9 cellular contexts compared by ENCODE assay signal in genomic region chr2:112784199-112785189, GRCh38. TPM values are rescaled to one million over a fixed set of nuclear protein-coding genes. Genes with fewer than 3 reads are reported as not detected.
A peak's percentile ranks its signal among the peaks of the same experiment; 100 is the strongest.
DNase-seq lines count a peak whose midpoint lies in the region; ATAC-seq, FAIRE-seq and TF ChIP-seq lines count a peak whose summit lies in the region.
"Had no signal": no experiment of that assay in that cellular context is flagged by ENCODE, and none has a peak within 500 bp of the region (broad histone marks: within the 10 kb centered on the region; RNA-seq: fewer than 3 reads in every experiment).

Gene IL1A, minus strand, starts transcription at chr2:112784493. Its CDS starts 723 bp downstream, at chr2:112783770.

- H3K4me2 ChIP-seq in keratinocyte (ENCODE audit: control insufficient read depth, extremely low read depth, insufficient read depth, low read depth, low read length) = peak within 1 kb of the TSS; percentile 94

- DNase-seq in AG08396 (ENCODE audit: low spot score) (peak; percentile 50), keratinocyte (ENCODE audit: low read depth, low spot score) (no peak), sigmoid colon (no peak)
- DNase-seq in activated CD8-positive, alpha-beta memory T cell treated with anti-CD3 and anti-CD28 coated beads, Interleukin-2, amount 50 U/mL, for 4 hours = no peak
- DNase-seq: activated CD8-positive, alpha-beta memory T cell treated with anti-CD3 and anti-CD28 coated beads, Interleukin-2, amount 50 U/mL, for 48 hours had no signal

- TF ChIP-seq CTCF in WI38 (IDR thresholded peaks at IDR 0.05; ENCODE audit: low read depth, low read length) = no peak
- no peak for TF ChIP-seq CTCF in keratinocyte (optimal IDR thresholded peaks at IDR 0.05 in 1 of 3, IDR thresholded peaks at IDR 0.05 in 1 of 3, conservative IDR thresholded peaks at IDR 0.05 in 1 of 3; ENCODE audit: extremely low read depth in 1 of 3, insufficient read depth in 2 of 3, low read length in 3 of 3)
- no peak for TF ChIP-seq CTCF in sigmoid colon (IDR thresholded peaks at IDR 0.05)

- WGBS in sigmoid colon, 2 donors = 27 to 49% methylated on average over 13 of the region's 13 CpGs

- H3K27ac ChIP-seq in keratinocyte (ENCODE audit: control insufficient read depth, insufficient read depth, low read length) = peak within 1 kb of the TSS; percentile 97
- no peak within 1 kb of the TSS for H3K27ac ChIP-seq in sigmoid colon

- peaks cover 46% of the 10 kb centered on the region for H3K79me2 ChIP-seq in keratinocyte (ENCODE audit: control insufficient read depth, insufficient read depth, low read length)

- H3K36me3 ChIP-seq in keratinocyte (ENCODE audit: control insufficient read depth in 2 of 2, extremely low read depth in 1 of 2, insufficient read depth in 2 of 2, low read length in 2 of 2) = peaks cover 18 to 35% of the 10 kb centered on the region in 2 experiments
- H3K36me3 ChIP-seq in sigmoid colon = no peaks in the 10 kb centered on the region

- no peak within 1 kb of the TSS for H2AFZ ChIP-seq in keratinocyte (ENCODE audit: control insufficient read depth, low read length)

- H3K4me3 ChIP-seq in WI38 (ENCODE audit: low read depth, low read length) (peak within 1 kb of the TSS; percentile 27), keratinocyte (ENCODE audit: control insufficient read depth in 2 of 3, extremely low read depth in 1 of 3, insufficient read depth in 2 of 3, low read depth in 1 of 3, low read length in 3 of 3) (peak within 1 kb of the TSS; percentile 70 to 83 (median 79)), sigmoid colon (no peak within 1 kb of the TSS)

- no peaks in the 10 kb centered on the region for H3K9me1 ChIP-seq in keratinocyte (ENCODE audit: control insufficient read depth, extremely low read depth, insufficient read depth, low read length)

- dilution Hi-C loops in keratinocyte (cut with MboI; ENCODE audit: extremely low pct_ligation_motif_present, low sequenced_read_pairs) = no loop called here

- TF ChIP-seq POLR2A in sigmoid colon (IDR thresholded peaks at IDR 0.05) = no peak

- H4K20me1 ChIP-seq in keratinocyte (ENCODE audit: control insufficient read depth, extremely low read depth, insufficient read depth, low read length) = no peaks in the 10 kb centered on the region

- intact Hi-C loops in sigmoid colon (cut with DNase I) = no loop called here

- H3K9ac ChIP-seq in keratinocyte (ENCODE audit: control insufficient read depth, extremely low read depth, insufficient read depth, low read length) = peak within 1 kb of the TSS; percentile 85

- H3K4me1 ChIP-seq in keratinocyte (ENCODE audit: control insufficient read depth, extremely low read depth, insufficient read depth, low read length) (peaks cover 51% of the 10 kb centered on the region), sigmoid colon (no peaks in the 10 kb centered on the region)

- ATAC-seq in HG02678 (IDR thresholded peaks at IDR 0.05; ENCODE audit: unreplicated experiment) (peak; percentile 29), GM18511 (IDR thresholded peaks at IDR 0.05; ENCODE audit: unreplicated experiment) (no peak), GM21723 (IDR thresholded peaks at IDR 0.05; ENCODE audit: unreplicated experiment) (no peak)

- TF ChIP-seq EP300 in sigmoid colon (IDR thresholded peaks at IDR 0.05) = no peak

- no peaks in the 10 kb centered on the region for H3K9me3 ChIP-seq in keratinocyte (ENCODE audit: control insufficient read depth, low read depth, low read length)
- H3K9me3 ChIP-seq in sigmoid colon = no peaks in the 10 kb centered on the region

- H3K27me3 ChIP-seq in keratinocyte (ENCODE audit: control insufficient read depth, extremely low read depth, insufficient read depth, low read length) (no peaks in the 10 kb centered on the region), sigmoid colon (no peaks in the 10 kb centered on the region)

- FAIRE-seq in keratinocyte (lab: Jason Lieb, UNC) = peak; percentile 93

RNA-seq across cellular contexts. Expression of gene IL1A, which starts in this region (rescaled TPM):
- polyA plus RNA-seq in keratinocyte (146 to 269 TPM (median 240 TPM) in 3 replicates), sigmoid colon (under 1 TPM in 2 of 3 donors, not detected in 1; 0.46 to 0.73 TPM)
- 121 TPM for polyA plus RNA-seq in keratinocyte (2011; ENCODE audit: low read depth)
- 145 and 292 TPM in 2 replicates for polyA plus RNA-seq in keratinocyte (2011; cell fraction: cytosol; rRNA removed)
- polyA plus RNA-seq in keratinocyte (2011; cell fraction: nucleus; rRNA removed) = 339 and 358 TPM in 2 replicates
- 118 and 151 TPM in 2 replicates for polyA plus RNA-seq in keratinocyte (2012; ENCODE audit: low replicate concordance)
- polyA minus RNA-seq in keratinocyte = 35.3 to 143 TPM (median 103 TPM) in 3 replicates
- 90.0 TPM for polyA minus RNA-seq in keratinocyte (2011; cell fraction: cytosol; rRNA and poly(A)+ RNA removed)
- polyA minus RNA-seq in keratinocyte (2011; cell fraction: nucleus; rRNA and poly(A)+ RNA removed) = 106 and 198 TPM in 2 replicates
- not detected for total RNA-seq in sigmoid colon

Comparison
In these comparisons a context has a peak if more than half of its experiments do, and no peak if none do; other contexts are left out.
1. RNA of gene IL1A (polyA plus RNA-seq): 118 to 358 TPM in keratinocyte; 0.46 to 0.73 TPM in sigmoid colon; every median in the first group is over 10 times any median in the second.
2. H3K4me3 ChIP-seq: peak in WI38 (single experiment) and keratinocyte (3 of 3); none in sigmoid colon (0 of 4).